Comparison of ENCODE assay signal across 20 cellular contexts in the genomic region with DNA sequence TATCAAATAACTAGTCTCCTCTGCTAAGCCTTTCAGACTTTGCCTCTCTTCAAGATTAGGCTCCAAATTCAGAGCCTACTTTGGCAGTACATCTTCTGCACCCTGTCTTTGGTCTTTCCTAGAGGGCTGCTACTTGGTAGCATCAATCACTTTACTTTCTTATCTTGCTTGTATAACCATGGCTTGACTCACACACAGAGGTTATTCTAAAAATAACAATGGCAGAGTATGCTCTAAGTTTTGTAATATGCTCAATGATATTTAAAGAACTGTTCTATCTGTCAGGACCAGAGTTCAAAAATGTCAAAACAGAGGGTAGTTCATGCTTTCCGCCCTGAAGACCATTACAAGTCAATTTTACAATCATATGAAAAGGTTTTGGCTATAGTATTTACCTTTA. TPM values are rescaled to one million over a fixed set of nuclear protein-coding genes. Genes with fewer than 3 reads are reported as not detected.
DNase-seq lines count a peak whose midpoint lies in the region; ATAC-seq, FAIRE-seq and TF ChIP-seq lines count a peak whose summit lies in the region.
"Had no signal": no experiment of that assay in that cellular context is flagged by ENCODE, and none has a peak within 500 bp of the region (broad histone marks: within the 10 kb centered on the region; RNA-seq: fewer than 3 reads in every experiment).

No MANE protein-coding gene starts in this region.

- no peak for TF ChIP-seq CTCF in gastrocnemius medialis (IDR thresholded peaks at IDR 0.05 in 4 of 5, conservative IDR thresholded peaks at IDR 0.05 in 1 of 5)
- no peak for TF ChIP-seq CTCF in CD14-positive monocyte (IDR thresholded peaks at IDR 0.05)

- H3K4me1 ChIP-seq in gastrocnemius medialis, result peaks cover 4 to 7% of the 10 kb centered on the region in 2 donors
- H3K4me1 ChIP-seq: Caco-2, SJSA1 had no signal

- peaks cover 0 to 24% of the 10 kb centered on the region in 2 donors for H3K36me3 ChIP-seq in gastrocnemius medialis

- no peak overlapping the region for H3K27ac Mint-ChIP-seq in CD14-positive monocyte
- H3K27ac Mint-ChIP-seq: H9, IgD-negative memory B cell had no signal

- no peak overlapping the region for H3K4me3 Mint-ChIP-seq in CD14-positive monocyte
- H3K4me3 Mint-ChIP-seq: CD4-positive, CD25-positive, alpha-beta regulatory T cell; H9; IgD-negative memory B cell had no signal

- no peak overlapping the region for H3K4me3 ChIP-seq in gastrocnemius medialis
- H3K4me3 ChIP-seq: SJSA1 had no signal

- DNase-seq in GM12892 (ENCODE audit: insufficient read length) (no peak), amniotic epithelial cell (ENCODE audit: low read depth) (peak; percentile 48), left cardiac atrium (no peak), gastrocnemius medialis (no peak), CD14-positive monocyte (ENCODE audit: low spot score) (no peak), H4 (ENCODE audit: low spot score) (no peak)
- DNase-seq: ACHN; AML-193; Caco-2; CD4-positive, CD25-positive, alpha-beta regulatory T cell; H9; MV-4-11; NCI-H1417; NCI-H187 treated with DMSO at 0.1 percent for 48 hours; NCI-H526 treated with DMSO at 0.1 percent for 48 hours; RPMI8226 had no signal

- H3K9me3 Mint-ChIP-seq in CD14-positive monocyte, result no peaks in the 10 kb centered on the region
- H3K9me3 Mint-ChIP-seq: CD4-positive, CD25-positive, alpha-beta regulatory T cell; IgD-negative memory B cell had no signal

- FAIRE-seq in GM12892 (lab: Jason Lieb, UNC), result peak; percentile 61
- FAIRE-seq: GM19239 had no signal

- H3K27me3 Mint-ChIP-seq in CD14-positive monocyte (ENCODE audit: low read depth in 3 of 3), result peaks cover 0 to 1% (median 0%) of the 10 kb centered on the region in 3 donors
- H3K27me3 Mint-ChIP-seq: CD4-positive, CD25-positive, alpha-beta regulatory T cell; IgD-negative memory B cell had no signal

- no peak for TF ChIP-seq POLR2A in GM12892 (IDR thresholded peaks at IDR 0.05; ENCODE audit: low read depth, low read length)
- TF ChIP-seq POLR2A in gastrocnemius medialis (IDR thresholded peaks at IDR 0.05), result no peak

- peaks cover 31 to 44% of the 10 kb centered on the region in 2 donors for H3K36me3 Mint-ChIP-seq in CD14-positive monocyte

- in situ Hi-C loops in gastrocnemius medialis (cut with MboI; ENCODE audit: low sequenced_read_pairs in 4 of 4), result no loop called here

- H3K27me3 ChIP-seq in gastrocnemius medialis, result no peaks in the 10 kb centered on the region
- H3K27me3 ChIP-seq: SJSA1 had no signal

- H3K4me1 Mint-ChIP-seq in CD14-positive monocyte, result no peaks in the 10 kb centered on the region
- H3K4me1 Mint-ChIP-seq: H9, IgD-negative memory B cell had no signal

- peak overlapping the region; percentile 15 to 56 (median 32) for H3K27ac ChIP-seq in gastrocnemius medialis
- H3K27ac ChIP-seq: SJSA1 had no signal

- intact Hi-C loops in left cardiac atrium (cut with DNase I), result no loop called here
- intact Hi-C loops in gastrocnemius medialis (cut with DNase I; ENCODE audit: low total_unique reads), result no loop called here
- intact Hi-C loops in CD14-positive monocyte (cut with micrococcal nuclease), result no loop called here

- ATAC-seq in left cardiac atrium (peak; percentile 67 to 92), gastrocnemius medialis (peak in 1 of 2 donors; percentile 96), HG03432 (IDR thresholded peaks at IDR 0.05; ENCODE audit: unreplicated experiment) (no peak)

- H3K9me3 ChIP-seq in gastrocnemius medialis, result no peaks in the 10 kb centered on the region
- H3K9me3 ChIP-seq: Caco-2, SJSA1 had no signal

RNA-seq across cellular contexts. Expression of a gene that starts 27.7 kb away (rescaled TPM):
- 40.6 TPM for polyA plus RNA-seq in GM12892 (2012; ENCODE audit: missing spikeins)
- 10 to 100 TPM; 16.6 to 17.3 TPM for total RNA-seq in left cardiac atrium
- 10 to 100 TPM in 3 of 4 donors, 1 to 10 TPM in 1; 6.4 to 19.4 (median 16.9) TPM for total RNA-seq in gastrocnemius medialis
- polyA plus RNA-seq in CD14-positive monocyte, result 1 to 10 TPM; 7.8 to 8.9 TPM
- 27.8 and 57.4 TPM in 2 replicates for total RNA-seq in H4 (2014; rRNA removed; shearing (Covaris generic))
